Comparison of ENCODE assay signal across 1 cellular context in the genomic region with DNA sequence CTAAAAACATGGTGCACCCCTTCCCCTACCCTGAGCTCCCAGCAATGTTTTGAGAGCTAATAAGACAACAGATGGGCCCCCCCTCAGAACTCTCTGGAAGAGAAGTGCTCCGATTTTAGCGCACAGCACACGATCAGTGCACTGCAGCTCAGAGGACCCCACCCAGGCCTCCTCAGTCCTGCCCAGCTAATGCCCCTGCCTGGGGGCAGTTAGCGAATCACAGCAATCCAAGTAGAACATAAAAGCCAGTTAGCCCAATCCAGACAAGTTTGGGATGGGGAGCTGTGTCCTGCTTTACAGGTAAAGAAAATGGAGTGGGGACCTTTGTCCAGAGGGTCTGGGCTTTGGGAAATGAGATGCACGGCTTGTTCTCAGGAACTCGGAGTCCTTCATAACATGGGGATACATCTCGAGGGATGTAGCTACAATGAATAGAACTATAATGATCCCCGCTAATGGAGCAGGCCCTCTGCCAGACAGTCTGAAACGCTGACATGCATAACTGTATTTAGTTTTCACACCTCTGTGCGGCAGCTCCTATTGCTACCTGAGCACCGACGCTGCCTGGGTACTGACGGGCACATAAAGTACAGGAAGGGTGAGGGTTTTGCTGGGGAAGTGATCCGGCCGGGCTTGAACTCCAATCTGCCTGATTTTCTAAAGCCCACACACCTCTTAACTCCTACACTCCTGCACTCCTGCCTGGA.
TF ChIP-seq lines count a peak whose summit lies in the region.

No MANE protein-coding gene starts in this region.

TF ChIP-seq in GM23338, 12 proteins besides CTCF, POLR2A, EP300 and RAD21 (continued from another document):
- TF ChIP-seq, protein P1, sequence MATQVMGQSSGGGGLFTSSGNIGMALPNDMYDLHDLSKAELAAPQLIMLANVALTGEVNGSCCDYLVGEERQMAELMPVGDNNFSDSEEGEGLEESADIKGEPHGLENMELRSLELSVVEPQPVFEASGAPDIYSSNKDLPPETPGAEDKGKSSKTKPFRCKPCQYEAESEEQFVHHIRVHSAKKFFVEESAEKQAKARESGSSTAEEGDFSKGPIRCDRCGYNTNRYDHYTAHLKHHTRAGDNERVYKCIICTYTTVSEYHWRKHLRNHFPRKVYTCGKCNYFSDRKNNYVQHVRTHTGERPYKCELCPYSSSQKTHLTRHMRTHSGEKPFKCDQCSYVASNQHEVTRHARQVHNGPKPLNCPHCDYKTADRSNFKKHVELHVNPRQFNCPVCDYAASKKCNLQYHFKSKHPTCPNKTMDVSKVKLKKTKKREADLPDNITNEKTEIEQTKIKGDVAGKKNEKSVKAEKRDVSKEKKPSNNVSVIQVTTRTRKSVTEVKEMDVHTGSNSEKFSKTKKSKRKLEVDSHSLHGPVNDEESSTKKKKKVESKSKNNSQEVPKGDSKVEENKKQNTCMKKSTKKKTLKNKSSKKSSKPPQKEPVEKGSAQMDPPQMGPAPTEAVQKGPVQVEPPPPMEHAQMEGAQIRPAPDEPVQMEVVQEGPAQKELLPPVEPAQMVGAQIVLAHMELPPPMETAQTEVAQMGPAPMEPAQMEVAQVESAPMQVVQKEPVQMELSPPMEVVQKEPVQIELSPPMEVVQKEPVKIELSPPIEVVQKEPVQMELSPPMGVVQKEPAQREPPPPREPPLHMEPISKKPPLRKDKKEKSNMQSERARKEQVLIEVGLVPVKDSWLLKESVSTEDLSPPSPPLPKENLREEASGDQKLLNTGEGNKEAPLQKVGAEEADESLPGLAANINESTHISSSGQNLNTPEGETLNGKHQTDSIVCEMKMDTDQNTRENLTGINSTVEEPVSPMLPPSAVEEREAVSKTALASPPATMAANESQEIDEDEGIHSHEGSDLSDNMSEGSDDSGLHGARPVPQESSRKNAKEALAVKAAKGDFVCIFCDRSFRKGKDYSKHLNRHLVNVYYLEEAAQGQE (IDR thresholded peaks at IDR 0.05; ENCODE audit: unreplicated experiment) = no peak
